ENCODE assay signal across 12 cellular contexts in the genomic region with DNA sequence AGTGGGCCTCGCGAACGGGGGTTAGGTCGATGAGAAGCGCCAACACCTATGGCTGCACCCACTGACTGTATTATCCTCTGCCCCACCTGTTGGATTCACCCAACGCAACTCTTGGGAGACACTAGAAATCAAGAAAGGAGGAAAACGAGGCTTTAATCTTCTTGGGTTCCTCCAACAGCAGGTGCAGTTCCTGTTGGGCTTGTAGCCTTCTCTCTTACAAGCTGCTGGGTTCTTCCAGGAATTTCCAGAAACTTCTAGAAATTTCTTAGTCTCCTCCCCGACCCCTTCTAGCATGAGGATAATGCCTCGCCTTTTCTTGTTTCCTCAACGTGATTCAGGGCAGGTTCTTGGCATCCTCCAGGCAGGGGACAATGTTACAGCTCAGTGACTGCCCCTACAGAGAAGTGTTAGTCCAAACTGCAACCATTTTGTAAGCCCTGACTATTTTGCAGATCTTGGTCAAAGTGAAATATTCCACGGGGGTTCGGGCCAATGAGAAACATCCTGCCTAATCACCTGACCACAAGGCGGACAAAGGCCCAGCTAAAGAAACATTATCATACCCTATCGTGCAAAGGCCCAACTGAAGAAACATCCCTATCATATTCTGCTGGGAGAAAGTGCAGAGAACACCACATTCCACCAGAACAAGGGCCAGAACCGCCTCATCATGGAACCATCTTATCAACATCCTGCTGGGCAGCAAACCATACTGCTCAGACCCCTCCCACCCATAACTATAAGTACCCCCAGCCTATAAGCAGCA. TPM values are rescaled to one million over a fixed set of nuclear protein-coding genes. Genes with fewer than 3 reads are reported as not detected.
DNase-seq lines count a peak whose midpoint lies in the region; ATAC-seq and TF ChIP-seq lines count a peak whose summit lies in the region.
"Had no signal": no experiment of that assay in that cellular context is flagged by ENCODE, and none has a peak within 500 bp of the region (broad histone marks: within the 10 kb centered on the region; RNA-seq: fewer than 3 reads in every experiment).

No MANE protein-coding gene starts in this region.

- DNase-seq in cardiac septum (ENCODE audit: low spot score), result peak; percentile 49
- no peak for DNase-seq in Right ventricle myocardium superior
- DNase-seq in endodermal cell, result no peak
- DNase-seq in nephron progenitor cell, result no peak
- DNase-seq in uterus, result no peak
- DNase-seq: AML-193 had no signal

- no peak overlapping the region for H3K27ac Mint-ChIP-seq in endodermal cell
- H3K27ac Mint-ChIP-seq in nephron progenitor cell, result no peak overlapping the region
- H3K27ac Mint-ChIP-seq: activated naive CD8-positive, alpha-beta T cell; T-helper 1 cell treated with Interleukin-12 subunit alpha and Interleukin-12 subunit beta and Interleukin-4 antibody, amounts not matched to agents 30 μg/mL and 1 μg/mL, for 36 hours had no signal

- TF ChIP-seq POLR2A in uterus (IDR thresholded peaks at IDR 0.05), result no peak

- H3K4me3 Mint-ChIP-seq in endodermal cell, result peak overlapping the region; percentile 65
- H3K4me3 Mint-ChIP-seq in nephron progenitor cell, result peak overlapping the region; percentile 81
- H3K4me3 Mint-ChIP-seq: activated naive CD8-positive, alpha-beta T cell; T-helper 1 cell treated with Interleukin-12 subunit alpha and Interleukin-12 subunit beta and Interleukin-4 antibody, amounts not matched to agents 30 μg/mL and 1 μg/mL, for 36 hours had no signal

- TF ChIP-seq CTCF in endodermal cell (conservative IDR thresholded peaks at IDR 0.05) (no peak), nephron progenitor cell (IDR thresholded peaks at IDR 0.05) (no peak), uterus (IDR thresholded peaks at IDR 0.05) (no peak)

- 56 to 60% methylated on average over 11 to 15 of the region's 15 CpGs for WGBS in endodermal cell (ENCODE audit: insufficient coverage in 1 of 2, insufficient read length in 1 of 2), 2 experiments

- intact Hi-C loops in cardiac septum (cut with DNase I) (loop anchor here (2.0 kb wide), 1 partner anchor 55 kb away; no protein-coding TSS in a partner anchor), Right ventricle myocardium superior (cut with DNase I) (no loop called here), uterus (cut with DNase I; ENCODE audit: low total_unique reads) (no loop called here)

- H3K4me1 ChIP-seq in endodermal cell (ENCODE audit: control insufficient read depth, insufficient read depth, low read length) (peaks cover 7% of the 10 kb centered on the region), uterus (no peaks in the 10 kb centered on the region)

- H3K27ac ChIP-seq in endodermal cell (ENCODE audit: low read depth, low read length), result peak overlapping the region; percentile 77
- H3K27ac ChIP-seq in uterus, result peak overlapping the region; percentile 70 to 78

- H3K27me3 ChIP-seq in endodermal cell (ENCODE audit: control insufficient read depth, insufficient read depth, low read length, poor library complexity, severe bottlenecking), result no peaks in the 10 kb centered on the region
- H3K27me3 ChIP-seq in uterus, result no peaks in the 10 kb centered on the region

- H3K4me1 Mint-ChIP-seq in endodermal cell (peaks cover 6% of the 10 kb centered on the region), nephron progenitor cell (peaks cover 59% of the 10 kb centered on the region)

- no peaks in the 10 kb centered on the region for H3K9me3 Mint-ChIP-seq in endodermal cell
- H3K9me3 Mint-ChIP-seq in nephron progenitor cell, result no peaks in the 10 kb centered on the region
- H3K9me3 Mint-ChIP-seq: T-helper 1 cell treated with Interleukin-12 subunit alpha and Interleukin-12 subunit beta and Interleukin-4 antibody, amounts not matched to agents 30 μg/mL and 1 μg/mL, for 36 hours had no signal

- H3K36me3 Mint-ChIP-seq in endodermal cell (ENCODE audit: low read depth) (peaks cover 23% of the 10 kb centered on the region), nephron progenitor cell (ENCODE audit: low read depth) (peaks cover 35% of the 10 kb centered on the region)
- H3K36me3 Mint-ChIP-seq: activated naive CD8-positive, alpha-beta T cell had no signal

- H3K9me3 ChIP-seq in endodermal cell (ENCODE audit: control insufficient read depth, low read length) (no peaks in the 10 kb centered on the region), uterus (no peaks in the 10 kb centered on the region)

- H3K36me3 ChIP-seq in endodermal cell (ENCODE audit: control insufficient read depth, insufficient read depth, low read length) (peaks cover 19% of the 10 kb centered on the region), uterus (no peaks in the 10 kb centered on the region)

- ATAC-seq in Right ventricle myocardium superior (ENCODE audit: poor library complexity), result no peak
- ATAC-seq in GM21447 (IDR thresholded peaks at IDR 0.05; ENCODE audit: unreplicated experiment), result no peak
- no peak for ATAC-seq in HG03342 (IDR thresholded peaks at IDR 0.05; ENCODE audit: unreplicated experiment)
- no peak for ATAC-seq in HG02970 (IDR thresholded peaks at IDR 0.05; ENCODE audit: low FRiP score, unreplicated experiment)

- peaks cover 2% of the 10 kb centered on the region for H3K27me3 Mint-ChIP-seq in endodermal cell (ENCODE audit: insufficient read depth)
- H3K27me3 Mint-ChIP-seq in nephron progenitor cell (ENCODE audit: low read depth, poor library complexity), result peaks cover 20% of the 10 kb centered on the region

- H3K4me3 ChIP-seq in endodermal cell (ENCODE audit: low read length), result peak overlapping the region; percentile 92
- peak overlapping the region; percentile 13 to 46 for H3K4me3 ChIP-seq in uterus

- H3K9ac ChIP-seq in endodermal cell (ENCODE audit: extremely low read depth, low read length, poor library complexity, severe bottlenecking), result peak overlapping the region; percentile 82

RNA-seq across cellular contexts. Expression of a gene that starts 0.6 kb away (rescaled TPM):
- total RNA-seq in cardiac septum (11.1 TPM), Right ventricle myocardium superior (7.3 TPM), endodermal cell (10 to 100 TPM; 17.3 to 32.5 TPM), uterus (10 to 100 TPM in 3 of 4 donors, 1 to 10 TPM in 1; 8.7 to 69.7 (median 16.1) TPM)
- polyA plus RNA-seq in endodermal cell (2013, experiment 1 of 2), result 39.7 TPM
- 40.1 TPM for polyA plus RNA-seq in endodermal cell (2013, experiment 2 of 2)
- total RNA-seq: lung microvascular endothelial cell had no signal

RNA-seq across cellular contexts. Expression of a gene that starts 23.7 kb away (rescaled TPM):
- total RNA-seq in cardiac septum (0.75 TPM), Right ventricle myocardium superior (0.65 TPM), endodermal cell (1 to 10 TPM; 3.1 to 5.9 TPM), uterus (1 to 10 TPM in 3 of 4 donors, not detected in 1; 2.2 to 7.9 (median 3.1) TPM)
- polyA plus RNA-seq in endodermal cell (2013, experiment 1 of 2), result 3.3 TPM
- 2.6 TPM for polyA plus RNA-seq in endodermal cell (2013, experiment 2 of 2)

RNA-seq across cellular contexts. Expression of a gene that starts 43.2 kb away (rescaled TPM):
- total RNA-seq in cardiac septum, result 0.16 TPM
- total RNA-seq in Right ventricle myocardium superior, result not detected
- under 1 TPM; 0.20 to 0.33 TPM for total RNA-seq in endodermal cell
- polyA plus RNA-seq in endodermal cell (2013, experiment 1 of 2), result 3.0 TPM
- 3.1 TPM for polyA plus RNA-seq in endodermal cell (2013, experiment 2 of 2)
- 1 to 10 TPM in 1 of 4 donors, under 1 TPM in 2, not detected in 1; under 0.01 to 3.7 (median 0.73) TPM for total RNA-seq in uterus
- total RNA-seq: lung microvascular endothelial cell had no signal

RNA-seq across cellular contexts. Expression of a gene that starts 58.6 kb away (rescaled TPM):
- 34.2 TPM for total RNA-seq in cardiac septum
- total RNA-seq in Right ventricle myocardium superior, result 28.1 TPM
- total RNA-seq in endodermal cell, result 10 to 100 TPM; 27.5 to 30.5 TPM
- polyA plus RNA-seq in endodermal cell (2013, experiment 1 of 2), result 22.6 TPM
- polyA plus RNA-seq in endodermal cell (2013, experiment 2 of 2), result 19.1 TPM
- 10 to 100 TPM in 2 of 4 donors, 1 to 10 TPM in 2; 7.2 to 89.1 (median 26.2) TPM for total RNA-seq in uterus
